8 cellular contexts compared by ENCODE assay signal in genomic region chr19:52170304-52170703, GRCh38. TPM values are rescaled to one million over a fixed set of nuclear protein-coding genes. Genes with fewer than 3 reads are reported as not detected.
DNase-seq lines count a peak whose midpoint lies in the region; ATAC-seq and TF ChIP-seq lines count a peak whose summit lies in the region.

No MANE protein-coding gene starts in this region.

- H3K4me3 Mint-ChIP-seq in Calu3 (ENCODE audit: low read depth, unreplicated experiment): peak overlapping the region; percentile 85

- peak overlapping the region; percentile 60 for H3K4me2 ChIP-seq in trophoblast cell (ENCODE audit: low read length)

- ATAC-seq in HG03521 (IDR thresholded peaks at IDR 0.05; ENCODE audit: unreplicated experiment) (no peak), HG02623 (IDR thresholded peaks at IDR 0.05; ENCODE audit: unreplicated experiment) (no peak)

- no peak overlapping the region for H2BK120ac ChIP-seq in trophoblast cell (ENCODE audit: insufficient read depth, low read length, poor library complexity)

- H3K27ac ChIP-seq in SK-N-MC (no peak overlapping the region), esophagus squamous epithelium (peak overlapping the region in 3 of 4 donors; percentile 79 to 96 (median 95)), trophoblast cell (ENCODE audit: low read depth, low read length) (no peak overlapping the region)

- no peak overlapping the region for H4K91ac ChIP-seq in trophoblast cell (ENCODE audit: low read depth, low read length)

- H3K79me2 ChIP-seq in trophoblast cell (ENCODE audit: control insufficient read depth, insufficient read depth, low read length, poor library complexity): peaks cover 8% of the 10 kb centered on the region

- DNase-seq in Calu3 (no peak), SK-N-MC (ENCODE audit: low read depth, low spot score) (no peak), esophagus squamous epithelium (lab: John Stamatoyannopoulos, UW) (no peak), trophoblast cell (no peak), NCI-H2196 (lab: John Stamatoyannopoulos, UW; ENCODE audit: unreplicated experiment) (no peak), occipital lobe (lab: John Stamatoyannopoulos, UW) (no peak)

- H3K9me3 ChIP-seq in SK-N-MC (ENCODE audit: low read depth, low read length) (peaks cover 3% of the 10 kb centered on the region), esophagus squamous epithelium (peaks cover 0 to 4% (median 0%) of the 10 kb centered on the region in 3 donors), trophoblast cell (ENCODE audit: insufficient read depth, low read depth, low read length) (no peaks in the 10 kb centered on the region)

- H3K9me3 Mint-ChIP-seq in Calu3 (ENCODE audit: low read depth, unreplicated experiment): peaks cover 10% of the 10 kb centered on the region

- no TSS peak for BruUV-seq in Calu3 (replicated peaks; lab: Mats Ljungman, UMichigan)

- H3K14ac ChIP-seq in trophoblast cell (ENCODE audit: low read length): no peak overlapping the region

- CTCF ChIA-PET in Calu3 (lab: Charles Lee): interaction anchor here (0.6 kb wide), 1 partner anchor 9 kb away, joined by 4 read pairs; no protein-coding TSS in a partner anchor

- intact Hi-C loops in Calu3 (cut with micrococcal nuclease; ENCODE audit: unreplicated experiment): loop anchor here (2.0 kb wide), 1 partner anchor 18 kb away; no protein-coding TSS in a partner anchor
- intact Hi-C loops in esophagus squamous epithelium (cut with DNase I): no loop called here

- H3K36me3 ChIP-seq in SK-N-MC (ENCODE audit: insufficient read depth, low read length) (peaks cover 8% of the 10 kb centered on the region; the same call in 1 of the 2 replicates), esophagus squamous epithelium (peaks cover 0 to 44% (median 5%) of the 10 kb centered on the region in 3 donors), trophoblast cell (ENCODE audit: control insufficient read depth in 1 of 2, insufficient read depth in 2 of 2, low read length in 2 of 2) (peaks cover 11 to 13% of the 10 kb centered on the region in 2 experiments)

- H3K27me3 ChIP-seq in esophagus squamous epithelium (no peaks in the 10 kb centered on the region), trophoblast cell (ENCODE audit: insufficient read depth, low read length) (no peaks in the 10 kb centered on the region)

- peaks cover 12% of the 10 kb centered on the region for H3K4me1 Mint-ChIP-seq in Calu3 (ENCODE audit: low read depth, unreplicated experiment)

- H2AK5ac ChIP-seq in trophoblast cell (ENCODE audit: low read length): no peak overlapping the region

- peak overlapping the region; percentile 94 for H3K27ac Mint-ChIP-seq in Calu3 (ENCODE audit: unreplicated experiment)

- H3K18ac ChIP-seq in trophoblast cell (ENCODE audit: low read length): no peak overlapping the region

- H3K4me1 ChIP-seq in esophagus squamous epithelium (peaks cover 0 to 26% (median 6%) of the 10 kb centered on the region in 3 donors), trophoblast cell (ENCODE audit: control insufficient read depth in 1 of 2, insufficient read depth in 2 of 2, low read length in 2 of 2) (peaks cover 0 to 3% of the 10 kb centered on the region in 2 experiments)

- H3K9ac ChIP-seq in SK-N-MC (ENCODE audit: insufficient read length) (no peak overlapping the region), trophoblast cell (ENCODE audit: low read length) (peak overlapping the region; percentile 61)

- H3K36me3 Mint-ChIP-seq in Calu3 (ENCODE audit: insufficient read depth, unreplicated experiment): peaks cover 23% of the 10 kb centered on the region

- H2BK5ac ChIP-seq in trophoblast cell (ENCODE audit: low read depth, low read length, poor library complexity): no peak overlapping the region

- no peak overlapping the region for H2BK12ac ChIP-seq in trophoblast cell (ENCODE audit: low read length)

- no peak overlapping the region for H2AFZ ChIP-seq in trophoblast cell (ENCODE audit: insufficient read depth, low read length, poor library complexity)

- no peak overlapping the region for H4K12ac ChIP-seq in trophoblast cell (ENCODE audit: low read depth, low read length)

- TF ChIP-seq CTCF in Calu3 (IDR thresholded peaks at IDR 0.05; ENCODE audit: unreplicated experiment) (no peak), esophagus squamous epithelium (IDR thresholded peaks at IDR 0.05) (no peak)

- WGBS in esophagus squamous epithelium, 2 donors: 4 to 7% methylated on average over 5 of the region's 5 CpGs
- WGBS in trophoblast cell (ENCODE audit: extremely low coverage, insufficient coverage, insufficient read length): no CpG with 5 or more reads among the region's 5 CpGs

- H3K27me3 Mint-ChIP-seq in Calu3 (ENCODE audit: unreplicated experiment): no peaks in the 10 kb centered on the region

- H3K23ac ChIP-seq in trophoblast cell (ENCODE audit: low read length): no peak overlapping the region

- no peak overlapping the region for H4K8ac ChIP-seq in trophoblast cell (ENCODE audit: low read depth, low read length)

- no peak overlapping the region for H3K4ac ChIP-seq in trophoblast cell (ENCODE audit: low read depth, low read length)

- peak overlapping the region; percentile 81 for H3K4me3 ChIP-seq in SK-N-MC
- peak overlapping the region; percentile 57 to 95 (median 78) for H3K4me3 ChIP-seq in esophagus squamous epithelium
- peak overlapping the region; percentile 34 for H3K4me3 ChIP-seq in trophoblast cell (ENCODE audit: low read depth, low read length)

- no peak for TF ChIP-seq POLR2A in esophagus squamous epithelium (IDR thresholded peaks at IDR 0.05)

- H3K79me1 ChIP-seq in trophoblast cell (ENCODE audit: low read length): peaks cover 10% of the 10 kb centered on the region

RNA-seq across cellular contexts. Expression of gene ZNF836, which starts 1.1 kb away (rescaled TPM):
- total RNA-seq in Calu3 (2022) (11.3 and 12.0 TPM in 2 replicates), esophagus squamous epithelium (1 to 10 TPM; 5.0 to 9.5 (median 7.5) TPM), occipital lobe (48.5 TPM)
- polyA plus RNA-seq in trophoblast cell (2013): 50.0 and 50.5 TPM in 2 replicates

RNA-seq across cellular contexts. Expression of gene PPP2R1A, which starts 19.5 kb away (rescaled TPM):
- total RNA-seq in Calu3 (2022) (288 and 291 TPM in 2 replicates), esophagus squamous epithelium (100 to 1,000 TPM; 126 to 225 (median 152) TPM), occipital lobe (255 TPM)
- polyA plus RNA-seq in trophoblast cell (2013): 130 and 133 TPM in 2 replicates

RNA-seq across cellular contexts. Expression of gene ZNF616, which starts 30.6 kb away (rescaled TPM):
- 8.9 and 9.2 TPM in 2 replicates for total RNA-seq in Calu3 (2022)
- total RNA-seq in esophagus squamous epithelium: 1 to 10 TPM; 2.4 to 5.1 (median 3.7) TPM
- 7.2 and 7.4 TPM in 2 replicates for polyA plus RNA-seq in trophoblast cell (2013)
- total RNA-seq in occipital lobe: 33.4 TPM

Comparison
In these comparisons a context has a peak if more than half of its experiments do, and no peak if none do; other contexts are left out.
1. H3K27ac ChIP-seq: peak in esophagus squamous epithelium (3 of 4); none in SK-N-MC (single experiment) and trophoblast cell (single experiment).
2. Peak in every context shown above with its lines, with median percentiles within 50 percentile points of each other: H3K4me3 ChIP-seq.